1 cellular context compared by ENCODE assay signal in the genomic region with DNA sequence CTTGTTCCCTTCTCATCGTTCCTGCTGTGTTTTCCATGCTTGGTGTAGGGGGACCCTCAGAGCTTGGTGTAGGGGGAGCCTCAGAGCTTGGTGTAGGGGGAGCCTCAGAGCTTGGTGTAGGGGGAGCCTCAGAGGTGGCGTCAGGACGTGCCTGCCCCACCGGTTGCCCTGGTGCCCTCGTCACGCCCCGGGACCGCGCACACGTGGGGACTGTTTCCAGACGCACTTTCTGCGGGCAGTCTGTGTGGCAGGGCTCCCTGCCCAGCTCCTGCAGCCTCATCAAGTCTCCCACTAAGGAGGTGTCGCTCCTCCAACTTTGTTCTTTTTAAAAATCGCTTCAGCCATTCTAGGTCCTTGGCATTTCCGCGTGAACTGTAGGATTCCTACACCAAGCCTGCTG.
TF ChIP-seq lines count a peak whose summit lies in the region.

No MANE protein-coding gene starts in this region.

TF ChIP-seq in H1, 55 proteins besides CTCF, POLR2A, EP300 and RAD21:
- TF ChIP-seq CTBP2 (IDR thresholded peaks at IDR 0.05; ENCODE audit: borderline replicate concordance, insufficient read depth, insufficient read length, low read length) = no peak
- no peak for TF ChIP-seq SAP30 (IDR thresholded peaks at IDR 0.05; ENCODE audit: insufficient read depth, insufficient replicate concordance, low read length)
- no peak for TF ChIP-seq EZH2 (IDR thresholded peaks at IDR 0.05; ENCODE audit: low read depth, low read length, severe bottlenecking)
- TF ChIP-seq BCL11A (IDR thresholded peaks at IDR 0.05; ENCODE audit: low read depth in 2 of 2, low read length in 2 of 2) = no peak
- TF ChIP-seq KDM4A (IDR thresholded peaks at IDR 0.05; ENCODE audit: low read depth, low read length, severe bottlenecking) = no peak
- TF ChIP-seq ASH2L (IDR thresholded peaks at IDR 0.05; ENCODE audit: low read length) = no peak
- no peak for TF ChIP-seq SIX5 (IDR thresholded peaks at IDR 0.05; ENCODE audit: low read depth, low read length)
- TF ChIP-seq SP2 (IDR thresholded peaks at IDR 0.05; ENCODE audit: low read length) = no peak
- TF ChIP-seq, protein P1, sequence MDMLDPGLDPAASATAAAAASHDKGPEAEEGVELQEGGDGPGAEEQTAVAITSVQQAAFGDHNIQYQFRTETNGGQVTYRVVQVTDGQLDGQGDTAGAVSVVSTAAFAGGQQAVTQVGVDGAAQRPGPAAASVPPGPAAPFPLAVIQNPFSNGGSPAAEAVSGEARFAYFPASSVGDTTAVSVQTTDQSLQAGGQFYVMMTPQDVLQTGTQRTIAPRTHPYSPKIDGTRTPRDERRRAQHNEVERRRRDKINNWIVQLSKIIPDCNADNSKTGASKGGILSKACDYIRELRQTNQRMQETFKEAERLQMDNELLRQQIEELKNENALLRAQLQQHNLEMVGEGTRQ (IDR thresholded peaks at IDR 0.05; ENCODE audit: low read length) = no peak
- no peak for TF ChIP-seq SP1 (IDR thresholded peaks at IDR 0.05; ENCODE audit: low read depth, low read length)
